30 cellular contexts compared by ENCODE assay signal in the genomic region with DNA sequence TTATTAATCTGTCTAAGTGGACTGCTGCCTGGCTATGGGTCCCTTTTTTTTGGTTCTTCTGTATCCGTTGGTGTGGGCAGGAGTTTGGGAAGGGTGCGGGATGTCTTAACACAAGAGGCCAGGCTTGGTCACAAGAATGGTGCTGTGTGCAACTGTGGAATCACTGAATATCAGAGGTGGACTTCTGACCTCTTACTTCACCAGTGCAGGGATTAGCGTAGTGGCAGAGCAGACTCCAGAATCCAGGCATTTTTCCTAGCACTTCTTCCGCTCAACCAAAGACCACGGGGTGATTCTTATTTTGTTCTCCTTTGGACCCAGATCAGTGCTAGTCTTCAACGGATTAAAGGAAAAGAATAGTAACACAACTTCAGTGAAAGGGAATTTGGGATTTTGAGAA.
"Had no signal": no experiment of that assay in that cellular context is flagged by ENCODE, and none has a peak within 500 bp of the region (broad histone marks: within the 10 kb centered on the region; RNA-seq: fewer than 3 reads in every experiment).

No MANE protein-coding gene starts in this region.

- DNase-seq: heart right ventricle; hippocampal formation; kidney glomerular epithelial cell; left cardiac atrium; left lung; mesendoderm; naive B cell; natural killer cell; nephron progenitor cell; occipital lobe; retina; right cardiac atrium; sigmoid colon; small intestine; spleen; stimulated activated CD4-positive, alpha-beta T cell treated with anti-CD3 and anti-CD28 coated beads, Interleukin-1b, Interleukin-23, amount 100 ng/mL, for 48 hours; stimulated activated CD4-positive, alpha-beta T cell treated with anti-CD3 and anti-CD28 coated beads, Interleukin-2, amount 100 ng/mL, for 48 hours; stimulated activated CD4-positive, alpha-beta T cell treated with anti-CD3 and anti-CD28 coated beads, Interleukin-4, amount 100 ng/mL, for 4 hours; stimulated activated CD8-positive, alpha-beta memory T cell treated with anti-CD3 and anti-CD28 coated beads, Interleukin-4, amount 100 ng/mL, for 48 hours; stimulated activated naive CD4-positive, alpha-beta T cell treated with Interleukin-2 at 50 U/mL for 16 hours; stimulated activated naive CD8-positive, alpha-beta T cell treated with anti-CD3 and anti-CD28 coated beads, Interleukin-15, amount 100 ng/mL, for 72 hours; substantia nigra; uterus had no signal

- H3K4me3 Mint-ChIP-seq: mesothelial cell of epicardium; naive B cell; natural killer cell; nephron progenitor cell; stimulated activated memory B cell treated with anti-CD40 and anti-IgM and Interleukin-4, amounts not matched to agents 10 μg/mL and 1 μg/mL and 100 μg/mL, for 72 hours; stimulated activated naive CD8-positive, alpha-beta T cell treated with anti-CD3 and anti-CD28 coated beads, Interleukin-15, amount 100 ng/mL, for 72 hours; type B pancreatic cell had no signal

- H3K4me3 ChIP-seq: heart right ventricle, left lung, lung, sigmoid colon, spleen, tibial nerve, uterus had no signal

- H3K9ac ChIP-seq: parathyroid adenoma had no signal

- H3K27ac Mint-ChIP-seq: mesothelial cell of epicardium; natural killer cell; nephron progenitor cell; stimulated activated memory B cell treated with anti-CD40 and anti-IgM and Interleukin-4, amounts not matched to agents 10 μg/mL and 1 μg/mL and 100 μg/mL, for 72 hours; stimulated activated naive CD8-positive, alpha-beta T cell treated with anti-CD3 and anti-CD28 coated beads, Interleukin-15, amount 100 ng/mL, for 72 hours; type B pancreatic cell had no signal

- H3K27me3 ChIP-seq: heart right ventricle, left lung, neutrophil, sigmoid colon, spleen, tibial nerve, uterus had no signal

- H3K9me3 ChIP-seq: heart right ventricle, left lung, neutrophil, sigmoid colon, spleen, tibial nerve, uterus had no signal

- H3K79me2 ChIP-seq: parathyroid adenoma had no signal

- H3K27ac ChIP-seq: heart right ventricle, left lung, neutrophil, parathyroid adenoma, sigmoid colon, spleen, tibial nerve, uterus had no signal

- H3K36me3 Mint-ChIP-seq: mesothelial cell of epicardium; naive B cell; natural killer cell; stimulated activated memory B cell treated with anti-CD40 and anti-IgM and Interleukin-4, amounts not matched to agents 10 μg/mL and 1 μg/mL and 100 μg/mL, for 72 hours; type B pancreatic cell had no signal

- H3K9me3 Mint-ChIP-seq: nephron progenitor cell; stimulated activated memory B cell treated with anti-CD40 and anti-IgM and Interleukin-4, amounts not matched to agents 10 μg/mL and 1 μg/mL and 100 μg/mL, for 72 hours; stimulated activated naive CD8-positive, alpha-beta T cell treated with anti-CD3 and anti-CD28 coated beads, Interleukin-15, amount 100 ng/mL, for 72 hours had no signal

- H3K4me1 ChIP-seq: heart right ventricle, left lung, parathyroid adenoma, sigmoid colon, spleen, tibial nerve, uterus had no signal

- H2AFZ ChIP-seq: parathyroid adenoma had no signal

- H3K36me3 ChIP-seq: heart right ventricle, left lung, neutrophil, sigmoid colon, spleen, tibial nerve, uterus had no signal

- H3K4me1 Mint-ChIP-seq: naive B cell; natural killer cell; stimulated activated memory B cell treated with anti-CD40 and anti-IgM and Interleukin-4, amounts not matched to agents 10 μg/mL and 1 μg/mL and 100 μg/mL, for 72 hours; stimulated activated naive CD8-positive, alpha-beta T cell treated with anti-CD3 and anti-CD28 coated beads, Interleukin-15, amount 100 ng/mL, for 72 hours had no signal
